ENCODE assay signal across 8 cellular contexts in the genomic region with DNA sequence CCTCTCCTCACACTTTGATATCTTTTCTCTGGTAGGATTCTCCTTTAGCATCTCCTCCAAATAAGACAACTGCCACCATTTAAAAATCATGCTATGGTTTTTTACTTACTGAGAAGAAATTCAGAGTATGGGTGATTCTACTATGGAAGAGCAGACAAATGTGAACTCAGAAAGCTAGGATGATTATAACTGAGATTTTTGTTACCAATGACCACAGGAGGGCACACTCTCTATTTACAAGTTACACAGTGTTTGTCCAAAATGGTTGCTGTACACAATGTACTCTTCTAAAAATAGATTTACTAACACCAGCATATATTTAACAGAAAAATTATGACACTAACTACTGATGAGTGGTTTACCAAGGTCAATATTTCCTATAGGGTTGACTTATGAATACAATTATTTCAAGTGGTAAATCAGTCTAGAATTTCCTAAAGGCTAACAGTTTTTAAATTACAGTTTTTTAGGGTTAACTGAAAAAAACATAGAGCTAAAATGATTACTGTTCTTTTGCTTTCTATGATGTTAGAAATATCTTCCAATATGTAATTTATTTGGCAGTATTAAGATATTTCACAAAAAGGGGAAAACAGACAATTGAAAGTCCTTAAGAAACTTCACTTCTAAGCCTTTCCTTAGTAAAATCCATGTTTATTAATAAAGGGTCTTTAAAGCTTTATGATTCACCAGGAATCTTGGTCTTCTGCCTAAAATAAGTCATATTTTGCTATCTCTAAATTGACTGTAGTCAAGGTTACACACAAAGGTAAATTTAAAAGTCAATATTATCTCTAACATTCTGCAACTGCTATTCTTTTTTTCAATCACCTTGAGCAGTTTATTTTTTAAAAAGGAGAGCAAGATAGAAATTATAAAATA. TPM values are rescaled to one million over a fixed set of nuclear protein-coding genes. Genes with fewer than 3 reads are reported as not detected.
DNase-seq lines count a peak whose midpoint lies in the region; ATAC-seq and TF ChIP-seq lines count a peak whose summit lies in the region.

No MANE protein-coding gene starts in this region.

- H3K9me3 ChIP-seq in SU-DHL-6 (ENCODE audit: insufficient read depth, low read length) (no peaks in the 10 kb centered on the region), trophoblast cell (ENCODE audit: insufficient read depth, low read depth, low read length) (no peaks in the 10 kb centered on the region)

- H4K20me1 ChIP-seq in SU-DHL-6 (ENCODE audit: low read depth, low read length) = no peaks in the 10 kb centered on the region

- no peak overlapping the region for H2AK5ac ChIP-seq in trophoblast cell (ENCODE audit: low read length)

- H3K23ac ChIP-seq in trophoblast cell (ENCODE audit: low read length) = no peak overlapping the region

- H3K9me2 ChIP-seq in SU-DHL-6 (replicated peaks; ENCODE audit: insufficient read depth, low read length) = no peaks in the 10 kb centered on the region

- H3K18ac ChIP-seq in trophoblast cell (ENCODE audit: low read length) = no peak overlapping the region

- H3K27ac ChIP-seq in SU-DHL-6 (ENCODE audit: low read depth, low read length) (no peak overlapping the region), trophoblast cell (ENCODE audit: low read depth, low read length) (no peak overlapping the region)

- H2BK120ac ChIP-seq in trophoblast cell (ENCODE audit: insufficient read depth, low read length, poor library complexity) = no peak overlapping the region

- H2AFZ ChIP-seq in SU-DHL-6 (ENCODE audit: low read depth, low read length, severe bottlenecking) (no peak overlapping the region), trophoblast cell (ENCODE audit: insufficient read depth, low read length, poor library complexity) (no peak overlapping the region)

- H2BK5ac ChIP-seq in trophoblast cell (ENCODE audit: low read depth, low read length, poor library complexity) = no peak overlapping the region

- H4K12ac ChIP-seq in trophoblast cell (ENCODE audit: low read depth, low read length) = no peak overlapping the region

- H3K4ac ChIP-seq in trophoblast cell (ENCODE audit: low read depth, low read length) = no peak overlapping the region

- H3K27me3 ChIP-seq in SU-DHL-6 (ENCODE audit: low read length) (no peaks in the 10 kb centered on the region), trophoblast cell (ENCODE audit: insufficient read depth, low read length) (no peaks in the 10 kb centered on the region)

- peak; percentile 53 for TF ChIP-seq CTCF in SU-DHL-6 (IDR thresholded peaks at IDR 0.05; ENCODE audit: insufficient read depth, low read length, poor library complexity, severe bottlenecking)
- TF ChIP-seq CTCF in fibroblast of pulmonary artery (IDR thresholded peaks at IDR 0.05; ENCODE audit: low read length, missing control alignments) = peak; percentile 62

- H2BK12ac ChIP-seq in trophoblast cell (ENCODE audit: low read length) = no peak overlapping the region

- peaks cover 0 to 3% of the 10 kb centered on the region in 2 experiments for H3K4me1 ChIP-seq in trophoblast cell (ENCODE audit: control insufficient read depth in 1 of 2, insufficient read depth in 2 of 2, low read length in 2 of 2)

- H3K9ac ChIP-seq in SU-DHL-6 (ENCODE audit: low read length) = no peak overlapping the region
- H3K9ac ChIP-seq in trophoblast cell (ENCODE audit: low read length) = no peak overlapping the region

- H4K8ac ChIP-seq in trophoblast cell (ENCODE audit: low read depth, low read length) = no peak overlapping the region

- no peak overlapping the region for H3K14ac ChIP-seq in trophoblast cell (ENCODE audit: low read length)

- ATAC-seq in Right ventricle myocardium inferior = peak; percentile 78
- peak; percentile 71 for ATAC-seq in HG02588 (IDR thresholded peaks at IDR 0.05; ENCODE audit: unreplicated experiment)

- H4K91ac ChIP-seq in trophoblast cell (ENCODE audit: low read depth, low read length) = no peak overlapping the region

- no peaks in the 10 kb centered on the region for H3K79me1 ChIP-seq in trophoblast cell (ENCODE audit: low read length)

- no peak overlapping the region for H3K4me3 ChIP-seq in SU-DHL-6 (ENCODE audit: insufficient read depth, low read length, poor library complexity, severe bottlenecking)
- H3K4me3 ChIP-seq in fibroblast of pulmonary artery (replicated peaks; ENCODE audit: low read depth, low read length) = no peak overlapping the region
- no peak overlapping the region for H3K4me3 ChIP-seq in trophoblast cell (ENCODE audit: low read depth, low read length)

- H3K4me2 ChIP-seq in SU-DHL-6 (ENCODE audit: low read depth, low read length, poor library complexity, severe bottlenecking) = no peak overlapping the region
- H3K4me2 ChIP-seq in trophoblast cell (ENCODE audit: low read length) = no peak overlapping the region

- no peaks in the 10 kb centered on the region for H3F3A ChIP-seq in SU-DHL-6 (ENCODE audit: insufficient read depth)

- H3K79me2 ChIP-seq in SU-DHL-6 (ENCODE audit: insufficient read depth, low read length) = no peaks in the 10 kb centered on the region
- H3K79me2 ChIP-seq in trophoblast cell (ENCODE audit: control insufficient read depth, insufficient read depth, low read length, poor library complexity) = no peaks in the 10 kb centered on the region

- H3K36me3 ChIP-seq in SU-DHL-6 (ENCODE audit: low read length) (no peaks in the 10 kb centered on the region), trophoblast cell (ENCODE audit: control insufficient read depth in 1 of 2, insufficient read depth in 2 of 2, low read length in 2 of 2) (no peaks in the 10 kb centered on the region)

- intact Hi-C loops in Right ventricle myocardium inferior (cut with DNase I) (loop anchor here (1.0 to 10.0 kb wide), 4 partner anchors 57 to 316 kb away; a partner anchor contains a TSS), cardiac septum (cut with DNase I) (loop anchor here (2.0 to 5.0 kb wide), 3 partner anchors 57 to 317 kb away; a partner anchor contains a TSS), posterior vena cava (cut with DNase I) (no loop called here)

- no peak for DNase-seq in Right ventricle myocardium inferior (ENCODE audit: missing footprints)
- no peak for DNase-seq in cardiac septum (ENCODE audit: low spot score)
- peak; percentile 34 for DNase-seq in MV-4-11 (lab: John Stamatoyannopoulos, UW)
- DNase-seq in fibroblast of pulmonary artery (ENCODE audit: low read depth) = peak; percentile 84
- peak; percentile 39 to 76 for DNase-seq in trophoblast cell
- DNase-seq in posterior vena cava (ENCODE audit: low spot score) = no peak

RNA-seq across cellular contexts. Expression of a gene that starts 57.2 kb away (rescaled TPM):
- total RNA-seq in Right ventricle myocardium inferior (32.3 TPM), cardiac septum (40.0 TPM), posterior vena cava (10 to 100 TPM; 24.7 to 47.4 TPM)
- polyA plus RNA-seq in trophoblast cell (2013) = 24.7 and 24.8 TPM in 2 replicates

Comparison
In these comparisons a context has a peak if more than half of its experiments do, and no peak if none do; other contexts are left out.
1. DNase-seq: peak in MV-4-11 (single experiment), fibroblast of pulmonary artery (single experiment) and trophoblast cell (2 of 2); none in Right ventricle myocardium inferior (single experiment), cardiac septum (single experiment) and posterior vena cava (single experiment).
2. intact Hi-C loops: an anchor here in Right ventricle myocardium inferior (1.0 to 10.0 kb wide) and cardiac septum (2.0 to 5.0 kb wide); none called in posterior vena cava.